ENCODE assay signal across 18 cellular contexts in the genomic region with DNA sequence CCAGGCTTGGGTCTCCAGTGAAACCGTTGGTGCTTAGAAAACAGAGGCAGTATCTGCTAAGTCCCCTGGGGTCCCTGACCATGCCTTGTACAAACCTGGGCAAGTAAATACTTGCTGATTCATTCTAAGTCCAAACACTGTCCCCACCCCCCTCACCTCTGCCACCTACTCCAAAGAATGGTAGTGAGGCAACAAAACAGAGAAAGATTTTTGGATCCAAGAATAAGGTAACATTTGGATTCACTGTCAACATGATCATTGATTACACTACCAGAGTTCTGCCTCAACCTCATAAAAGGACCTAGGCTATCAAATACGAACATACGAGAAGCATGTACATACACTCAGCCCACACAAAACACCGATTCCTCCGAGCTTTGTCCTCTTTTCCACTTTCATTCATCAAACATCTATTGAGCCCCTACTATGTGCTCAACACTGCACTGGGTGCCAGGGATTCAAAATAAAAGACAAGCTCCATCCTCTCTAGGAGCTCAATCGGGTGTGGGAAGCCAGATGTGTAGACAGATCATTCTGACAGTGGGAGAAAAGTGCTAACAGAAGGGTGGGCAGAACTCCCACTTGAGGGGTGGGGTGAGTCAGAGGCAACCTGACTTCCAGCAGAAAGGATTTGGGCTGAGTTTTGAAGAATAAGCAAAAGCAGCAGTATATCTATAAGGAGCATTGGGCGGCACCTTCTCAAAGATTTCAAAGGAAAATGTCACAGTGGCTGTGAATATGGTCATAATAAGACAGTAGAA.
A peak's percentile ranks its signal among the peaks of the same experiment; 100 is the strongest.
DNase-seq lines count a peak whose midpoint lies in the region; ATAC-seq and TF ChIP-seq lines count a peak whose summit lies in the region.
"Had no signal": no experiment of that assay in that cellular context is flagged by ENCODE, and none has a peak within 500 bp of the region (broad histone marks: within the 10 kb centered on the region; RNA-seq: fewer than 3 reads in every experiment).

No MANE protein-coding gene starts in this region.

- H3K36me3 Mint-ChIP-seq in Calu3 (ENCODE audit: insufficient read depth, unreplicated experiment) = no peaks in the 10 kb centered on the region
- H3K36me3 Mint-ChIP-seq: CD4-positive, CD25-positive, alpha-beta regulatory T cell; CD8-positive, alpha-beta T cell had no signal

- no peak overlapping the region for H2BK12ac ChIP-seq in mesenchymal stem cell (ENCODE audit: low read length in 2 of 2)

- H2BK15ac ChIP-seq in IMR-90 (ENCODE audit: low read depth, low read length) = no peak overlapping the region
- no peak overlapping the region for H2BK15ac ChIP-seq in mesenchymal stem cell (ENCODE audit: low read depth, poor library complexity, severe bottlenecking)

- no peaks in the 10 kb centered on the region for H4K20me1 ChIP-seq in IMR-90 (ENCODE audit: insufficient read depth, low read length)

- H3K4me3 Mint-ChIP-seq in Calu3 (ENCODE audit: low read depth, unreplicated experiment) = no peak overlapping the region
- H3K4me3 Mint-ChIP-seq: CD4-positive, CD25-positive, alpha-beta regulatory T cell; CD8-positive, alpha-beta T cell had no signal

- no peak for TF ChIP-seq POLR2A in IMR-90 (IDR thresholded peaks at IDR 0.05; ENCODE audit: low read depth, low read length)
- no peak for TF ChIP-seq POLR2A in thyroid gland (IDR thresholded peaks at IDR 0.05)

- H3K4me1 ChIP-seq in IMR-90 (ENCODE audit: control insufficient read depth, insufficient read depth, low read length) (no peaks in the 10 kb centered on the region), mesenchymal stem cell (ENCODE audit: control insufficient read depth, insufficient read depth, low read depth, low read length) (no peaks in the 10 kb centered on the region), thyroid gland (no peaks in the 10 kb centered on the region), upper lobe of right lung (no peaks in the 10 kb centered on the region)
- H3K4me1 ChIP-seq: Caco-2, HAP-1 had no signal

- TF ChIP-seq RAD21 in IMR-90 (IDR thresholded peaks at IDR 0.05; ENCODE audit: low read length) = no peak

- H3K9ac ChIP-seq in IMR-90 (ENCODE audit: low read depth, low read length) (no peak overlapping the region), mesenchymal stem cell (ENCODE audit: low read length) (no peak overlapping the region)

- no peak overlapping the region for H2BK120ac ChIP-seq in IMR-90 (ENCODE audit: low read depth, low read length)
- H2BK120ac ChIP-seq in mesenchymal stem cell (ENCODE audit: low read depth, low read length) = no peak overlapping the region

- in situ Hi-C loops in IMR-90 (cut with MboI; ENCODE audit: low sequenced_read_pairs) = no loop called here

- no peak overlapping the region for H2AK5ac ChIP-seq in IMR-90 (ENCODE audit: low read depth, low read length)
- H2AK5ac ChIP-seq in mesenchymal stem cell (ENCODE audit: low read length, severe bottlenecking) = peak overlapping the region; percentile 40

- peaks cover 6% of the 10 kb centered on the region for H3K9me3 Mint-ChIP-seq in Calu3 (ENCODE audit: low read depth, unreplicated experiment)
- H3K9me3 Mint-ChIP-seq: CD8-positive, alpha-beta T cell had no signal

- H2AFZ ChIP-seq in IMR-90 (replicated peaks; ENCODE audit: low read length, poor library complexity) (no peak overlapping the region), mesenchymal stem cell (ENCODE audit: low read depth, low read length) (no peak overlapping the region)

- H3K79me1 ChIP-seq in IMR-90 (ENCODE audit: low read depth in 1 of 2, low read length in 2 of 2) (no peaks in the 10 kb centered on the region), mesenchymal stem cell (replicated peaks; ENCODE audit: low read length, poor library complexity, severe bottlenecking) (peaks cover 51% of the 10 kb centered on the region)

- H3K56ac ChIP-seq in IMR-90 (ENCODE audit: extremely low read depth, insufficient read depth, low read length) = no peak overlapping the region

- POLR2A ChIA-PET in IMR-90 (lab: Charles Lee; ENCODE audit: unreplicated experiment) = no interaction called here

- H3K4me1 Mint-ChIP-seq in Calu3 (ENCODE audit: low read depth, unreplicated experiment) = no peaks in the 10 kb centered on the region
- H3K4me1 Mint-ChIP-seq: CD4-positive, CD25-positive, alpha-beta regulatory T cell had no signal

- CTCF ChIA-PET in Calu3 (lab: Charles Lee) = no interaction called here
- CTCF ChIA-PET in IMR-90 (lab: Yijun Ruan, JAX) = no interaction called here

- H2BK5ac ChIP-seq in IMR-90 (ENCODE audit: low read depth, low read length, poor library complexity, severe bottlenecking) = no peak overlapping the region
- no peak overlapping the region for H2BK5ac ChIP-seq in mesenchymal stem cell (ENCODE audit: low read depth, low read length, poor library complexity, severe bottlenecking)

- H4K8ac ChIP-seq in IMR-90 (ENCODE audit: low read depth in 2 of 2, low read length in 2 of 2) = no peak overlapping the region
- H4K8ac ChIP-seq in mesenchymal stem cell (ENCODE audit: low read length) = no peak overlapping the region

- no peak overlapping the region for H3K4ac ChIP-seq in IMR-90 (ENCODE audit: low read depth, low read length)
- no peak overlapping the region for H3K4ac ChIP-seq in mesenchymal stem cell (ENCODE audit: low read depth in 1 of 2, low read length in 2 of 2)

- H3K9me1 ChIP-seq in IMR-90 (ENCODE audit: insufficient read depth, low read length) = no peaks in the 10 kb centered on the region

- TF ChIP-seq CTCF in Calu3 (IDR thresholded peaks at IDR 0.05; ENCODE audit: unreplicated experiment) (no peak), IMR-90 (conservative IDR thresholded peaks at IDR 0.05; ENCODE audit: low read depth, low read length) (no peak), thyroid gland (IDR thresholded peaks at IDR 0.05) (no peak), upper lobe of right lung (IDR thresholded peaks at IDR 0.05) (no peak)

- H4K91ac ChIP-seq in IMR-90 (ENCODE audit: insufficient read depth, low read depth, low read length) = no peak overlapping the region
- H4K91ac ChIP-seq in mesenchymal stem cell (ENCODE audit: low read length) = no peak overlapping the region

- H2AK9ac ChIP-seq in IMR-90 (replicated peaks; ENCODE audit: low read depth, low read length, poor library complexity) = peak overlapping the region; percentile 85

- H3K27me3 Mint-ChIP-seq in Calu3 (ENCODE audit: unreplicated experiment) = peaks cover 25% of the 10 kb centered on the region
- H3K27me3 Mint-ChIP-seq: CD4-positive, CD25-positive, alpha-beta regulatory T cell had no signal

- H2BK20ac ChIP-seq in IMR-90 (ENCODE audit: low read depth, low read length) = no peak overlapping the region

- DNase-seq in Calu3 (no peak), IMR-90 (no peak), head of caudate nucleus (peak in 27 of 42 donors; percentile 6 to 69 (median 39)), mesenchymal stem cell (no peak), thyroid gland (no peak), NCI-H510A treated with DMSO at 0.1 percent for 48 hours (lab: John Stamatoyannopoulos, UW) (no peak), upper lobe of right lung (no peak)
- DNase-seq in activated CD4-positive, alpha-beta T cell treated with anti-CD3 and anti-CD28 coated beads for 48 hours = no peak
- DNase-seq: Caco-2; CD4-positive, CD25-positive, alpha-beta regulatory T cell; CD8-positive, alpha-beta T cell; DMS 273 treated with DMSO at 0.1 percent for 48 hours; DMS79; GDM1; GOT3 had no signal

- no peak for ATAC-seq in IMR-90 (ENCODE audit: low read depth)
- no peak for ATAC-seq in upper lobe of right lung
- ATAC-seq: CD8-positive, alpha-beta T cell; GM12878 had no signal

- H3K27me3 ChIP-seq in IMR-90 (ENCODE audit: control insufficient read depth, insufficient read depth, low read length) = no peaks in the 10 kb centered on the region
- no peaks in the 10 kb centered on the region for H3K27me3 ChIP-seq in mesenchymal stem cell (ENCODE audit: control insufficient read depth in 1 of 2, insufficient read depth in 1 of 2, low read length in 2 of 2)
- no peaks in the 10 kb centered on the region for H3K27me3 ChIP-seq in thyroid gland
- H3K27me3 ChIP-seq in upper lobe of right lung = no peaks in the 10 kb centered on the region

- H3K18ac ChIP-seq in IMR-90 (ENCODE audit: low read depth, low read length) = no peak overlapping the region
- no peak overlapping the region for H3K18ac ChIP-seq in mesenchymal stem cell (ENCODE audit: low read depth in 1 of 2, low read length in 2 of 2)

- 100% methylated on average over 3 of the region's 7 CpGs; no CpG with 5 or more reads in 1 of the 2 experiments for WGBS in IMR-90 (ENCODE audit: extremely low coverage in 2 of 2, insufficient read length in 1 of 2), 2 experiments
- WGBS in mesenchymal stem cell = 94% methylated on average over 6 of the region's 7 CpGs
- 92 to 93% methylated on average over 7 of the region's 7 CpGs for WGBS in thyroid gland, 2 donors

- H3K9me3 ChIP-seq in IMR-90 (ENCODE audit: control insufficient read depth, insufficient read depth, low read length) (peaks cover 3% of the 10 kb centered on the region; the same call in 1 of the 2 replicates), mesenchymal stem cell (ENCODE audit: control insufficient read depth, low read length) (peaks cover 10% of the 10 kb centered on the region), thyroid gland (no peaks in the 10 kb centered on the region), upper lobe of right lung (no peaks in the 10 kb centered on the region)
- H3K9me3 ChIP-seq: Caco-2, HAP-1 had no signal

- H3K27ac Mint-ChIP-seq in Calu3 (ENCODE audit: unreplicated experiment) = peak overlapping the region; percentile 24
- H3K27ac Mint-ChIP-seq: CD4-positive, CD25-positive, alpha-beta regulatory T cell; CD8-positive, alpha-beta T cell had no signal

- H3K27ac ChIP-seq in IMR-90 (ENCODE audit: insufficient read depth, low read length) (no peak overlapping the region), mesenchymal stem cell (ENCODE audit: low read length, poor library complexity, severe bottlenecking) (no peak overlapping the region), thyroid gland (no peak overlapping the region), upper lobe of right lung (no peak overlapping the region)
- H3K27ac ChIP-seq: C4-2B had no signal

- H3K14ac ChIP-seq in IMR-90 (replicated peaks; ENCODE audit: low read depth, low read length) = no peak overlapping the region
- no peak overlapping the region for H3K14ac ChIP-seq in mesenchymal stem cell (ENCODE audit: low read length in 2 of 2)

- H3K4me3 ChIP-seq in IMR-90 (ENCODE audit: insufficient read depth, low read depth, low read length) (no peak overlapping the region), mesenchymal stem cell (ENCODE audit: insufficient read depth in 1 of 2, low read depth in 1 of 2, low read length in 2 of 2) (no peak overlapping the region), thyroid gland (replicated peaks in 1 of 3) (no peak overlapping the region), upper lobe of right lung (no peak overlapping the region)
- H3K4me3 ChIP-seq: GM12878, HAP-1 had no signal

- no peak overlapping the region for H3K23ac ChIP-seq in IMR-90 (ENCODE audit: low read depth, low read length)
- no peak overlapping the region for H3K23ac ChIP-seq in mesenchymal stem cell (ENCODE audit: low read length in 2 of 2)

- H3K4me2 ChIP-seq in IMR-90 (ENCODE audit: low read depth, low read length) (no peak overlapping the region), mesenchymal stem cell (ENCODE audit: low read length, poor library complexity, severe bottlenecking) (no peak overlapping the region)

- BruUV-seq in Calu3 (replicated peaks; lab: Mats Ljungman, UMichigan) (no TSS peak), IMR-90 (replicated peaks; lab: Mats Ljungman, UMichigan) (no TSS peak)

- no peak overlapping the region for H4K5ac ChIP-seq in IMR-90 (ENCODE audit: low read depth, low read length)

- H3K36me3 ChIP-seq in IMR-90 (ENCODE audit: control insufficient read depth, insufficient read depth, low read length) (no peaks in the 10 kb centered on the region), mesenchymal stem cell (ENCODE audit: control insufficient read depth in 1 of 2, insufficient read depth in 2 of 2, low read depth in 1 of 2, low read length in 2 of 2) (peaks cover 0 to 6% of the 10 kb centered on the region in 2 experiments), thyroid gland (no peaks in the 10 kb centered on the region), upper lobe of right lung (no peaks in the 10 kb centered on the region)
- H3K36me3 ChIP-seq: HAP-1 had no signal

- intact Hi-C loops in Calu3 (cut with micrococcal nuclease; ENCODE audit: unreplicated experiment) (no loop called here), IMR-90 (cut with micrococcal nuclease) (no loop called here), head of caudate nucleus (cut with DNase I) (no loop called here), thyroid gland (cut with DNase I) (no loop called here), upper lobe of right lung (cut with DNase I) (no loop called here)

- dilution Hi-C loops in IMR-90 (cut with HindIII; ENCODE audit: low sequenced_read_pairs, unreplicated experiment) = no loop called here

Comparison
In these comparisons a context has a peak if more than half of its experiments do, and no peak if none do; other contexts are left out.
1. DNase-seq: peak in head of caudate nucleus (27 of 42); none in Calu3 (single experiment), IMR-90 (single experiment), mesenchymal stem cell (single experiment), thyroid gland (0 of 2), NCI-H510A treated with DMSO at 0.1 percent for 48 hours (single experiment), activated CD4-positive, alpha-beta T cell treated with anti-CD3 and anti-CD28 coated beads for 48 hours (single experiment) and upper lobe of right lung (single experiment).